9 cellular contexts compared by ENCODE assay signal in the genomic region with DNA sequence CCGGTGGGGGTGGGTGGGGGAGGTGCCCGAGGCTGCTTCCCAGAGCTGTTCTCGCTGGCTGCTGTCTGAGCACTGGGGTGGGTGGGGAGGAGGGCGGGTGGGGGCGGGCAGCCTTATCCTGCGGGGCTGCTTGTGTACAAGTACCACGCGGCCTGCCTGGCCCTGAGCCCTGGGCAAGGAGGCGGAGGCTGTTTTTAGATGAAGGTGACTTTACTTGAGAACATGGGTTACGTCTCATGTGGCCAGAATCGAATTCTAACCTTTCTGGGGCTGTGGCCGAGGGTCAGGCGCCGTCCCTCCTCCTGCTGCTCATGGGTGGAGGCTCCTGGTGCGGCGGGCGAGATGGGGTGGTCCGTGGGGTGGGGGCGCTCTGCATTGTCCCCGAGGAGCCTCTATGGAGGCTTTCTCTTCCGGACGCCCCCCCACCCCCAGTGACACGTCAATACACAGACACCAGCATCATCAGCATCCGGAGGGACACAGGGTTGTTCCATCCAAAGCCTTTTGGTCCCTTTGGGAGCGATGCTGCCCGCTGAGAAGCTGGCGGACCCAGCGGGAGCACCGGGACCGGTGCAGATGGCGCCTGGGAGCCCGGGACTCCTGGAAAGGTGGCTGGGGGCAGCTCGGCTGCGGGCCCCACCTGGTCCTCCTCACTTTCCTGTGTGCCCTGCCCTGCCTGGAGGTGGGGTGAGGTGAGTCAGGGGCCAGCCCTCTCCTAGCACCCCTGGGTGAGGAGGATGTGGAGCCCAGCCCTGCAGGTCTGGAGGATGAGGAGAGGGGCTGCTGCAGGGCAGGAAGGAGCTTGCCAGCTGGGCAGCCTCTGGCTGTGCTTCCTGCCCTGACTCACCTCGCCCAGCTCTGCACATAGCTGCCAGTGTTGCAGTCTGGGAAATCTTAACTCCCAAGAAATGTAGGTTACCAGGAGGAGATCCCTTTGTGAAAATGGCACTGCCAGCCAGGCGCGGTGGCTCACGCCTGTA. TPM values are rescaled to one million over a fixed set of nuclear protein-coding genes. Genes with fewer than 3 reads are reported as not detected.
DNase-seq lines count a peak whose midpoint lies in the region; ATAC-seq and TF ChIP-seq lines count a peak whose summit lies in the region.
"Had no signal": no experiment of that assay in that cellular context is flagged by ENCODE, and none has a peak within 500 bp of the region (broad histone marks: within the 10 kb centered on the region; RNA-seq: fewer than 3 reads in every experiment).

No MANE protein-coding gene starts in this region.

- no peak for DNase-seq in HFF-Myc (ENCODE audit: extremely low read depth, low read depth)
- DNase-seq in ascending aorta (ENCODE audit: low spot score in 2 of 2) = no peak
- peak; percentile 81 for DNase-seq in left ventricle myocardium inferior
- no peak for DNase-seq in NCI-H146 treated with DMSO at 0.1 percent for 48 hours (lab: John Stamatoyannopoulos, UW; ENCODE audit: unreplicated experiment)
- no peak for DNase-seq in NCI-H1092 (lab: John Stamatoyannopoulos, UW)
- no peak for DNase-seq in RPMI8226
- DNase-seq: H9 had no signal

- no peaks in the 10 kb centered on the region for H3K27me3 ChIP-seq in ascending aorta
- no peaks in the 10 kb centered on the region for H3K27me3 ChIP-seq in left ventricle myocardium inferior (ENCODE audit: low read depth)

- intact Hi-C loops in ascending aorta (cut with DNase I) (no loop called here), left ventricle myocardium inferior (cut with micrococcal nuclease) (no loop called here)

- H3K4me1 ChIP-seq in ascending aorta = peaks cover 11 to 38% of the 10 kb centered on the region in 2 donors
- H3K4me1 ChIP-seq in left ventricle myocardium inferior = peaks cover 96% of the 10 kb centered on the region

- H3K36me3 ChIP-seq in ascending aorta (peaks cover 14 to 28% of the 10 kb centered on the region in 2 donors), left ventricle myocardium inferior (peaks cover 23% of the 10 kb centered on the region)

- no peak for ATAC-seq in HG02938 (IDR thresholded peaks at IDR 0.05; ENCODE audit: unreplicated experiment)

- TF ChIP-seq CTCF in HFF-Myc (IDR thresholded peaks at IDR 0.05; ENCODE audit: low read depth, low read length, missing control alignments) (no peak), ascending aorta (IDR thresholded peaks at IDR 0.05) (no peak), left ventricle myocardium inferior (IDR thresholded peaks at IDR 0.05; ENCODE audit: borderline replicate concordance) (no peak)

- H3K27ac ChIP-seq in ascending aorta = peak overlapping the region in 1 of 2 donors; percentile 44
- H3K27ac ChIP-seq in left ventricle myocardium inferior (replicated peaks) = peak overlapping the region; percentile 98
- H3K27ac ChIP-seq in skin epidermis = peak overlapping the region in 10 of 21 experiments; percentile 3 to 51 (median 22)

- H3K4me3 ChIP-seq in HFF-Myc (replicated peaks; ENCODE audit: low read depth, low read length) = peak overlapping the region; percentile 99
- peak overlapping the region; percentile 11 to 100 for H3K4me3 ChIP-seq in ascending aorta
- H3K4me3 ChIP-seq in left ventricle myocardium inferior = peak overlapping the region; percentile 100
- H3K4me3 ChIP-seq in skin epidermis = peak overlapping the region in 5 of 7 experiments; percentile 0 to 18 (median 6)

- no peaks in the 10 kb centered on the region for H3K9me3 ChIP-seq in ascending aorta
- H3K9me3 ChIP-seq in left ventricle myocardium inferior (replicated peaks) = no peaks in the 10 kb centered on the region

RNA-seq across cellular contexts. Expression of a gene that starts 3.4 kb away (rescaled TPM):
- 647 TPM for total RNA-seq in ascending aorta
- 1,533 TPM for total RNA-seq in left ventricle myocardium inferior

RNA-seq across cellular contexts. Expression of a gene that starts 13.9 kb away (rescaled TPM):
- total RNA-seq in ascending aorta = not detected
- total RNA-seq in left ventricle myocardium inferior = 21.9 TPM

RNA-seq across cellular contexts. Expression of a gene that starts 32.0 kb away (rescaled TPM):
- total RNA-seq in ascending aorta = not detected
- not detected for total RNA-seq in left ventricle myocardium inferior

RNA-seq across cellular contexts. Expression of a gene that starts 44.3 kb away (rescaled TPM):
- total RNA-seq in ascending aorta (124 TPM), left ventricle myocardium inferior (96.5 TPM)

RNA-seq across cellular contexts. Expression of a gene that starts 57.5 kb away (rescaled TPM):
- total RNA-seq in ascending aorta (26.8 TPM), left ventricle myocardium inferior (54.3 TPM)

Comparison
In these comparisons a context has a peak if more than half of its experiments do, and no peak if none do; other contexts are left out.
1. H3K4me3 ChIP-seq: peak in every context shown above with its lines; median percentile 100 in left ventricle myocardium inferior; 99 in HFF-Myc; 56 in ascending aorta; 6 in skin epidermis.
2. RNA of a gene that starts 13.9 kb away (total RNA-seq): 21.9 TPM in left ventricle myocardium inferior (single experiment); not detected in ascending aorta (single experiment); every median in the first group is over 10 times any median in the second.